In genomic region chr7:130553398-130554029, GRCh38 we compare ENCODE assay signal across 30 cellular contexts.
"Had no signal": no experiment of that assay in that cellular context is flagged by ENCODE, and none has a peak within 500 bp of the region (broad histone marks: within the 10 kb centered on the region; RNA-seq: fewer than 3 reads in every experiment).

No MANE protein-coding gene starts in this region.

- H3K4me3 Mint-ChIP-seq: activated B cell treated with CpG ODN at 0.5 μM for 24 hours; activated CD4-positive, alpha-beta T cell treated with anti-CD3 and anti-CD28 coated beads, Interleukin-2, amount 10 ng/mL, durations not matched to agents 7 days and 5 days; activated CD8-positive, alpha-beta T cell treated with anti-CD3 and anti-CD28 coated beads, Interleukin-2, amount 10 ng/mL, durations not matched to agents 7 days and 5 days; activated naive CD4-positive, alpha-beta T cell treated with anti-CD3 and anti-CD28 coated beads for 36 hours; activated T-cell treated with anti-CD3 and anti-CD28 coated beads, Interleukin-2, amount 50 U/mL, for 4 hours; activated T-helper 1 cell treated with anti-CD3 and anti-CD28 coated beads, Interleukin-12 subunit alpha, Interleukin-12 subunit beta, Interleukin-2, Interleukin-4 antibody, amounts not matched to agents 30 ng/mL and 10 ng/mL and 1 ng/mL, durations not matched to agents 14 hours and 24 hours and 36 hours; brain had no signal

- H3K27ac Mint-ChIP-seq: activated B cell treated with CpG ODN at 0.5 μM for 24 hours; activated CD4-positive, alpha-beta T cell treated with anti-CD3 and anti-CD28 coated beads, Interleukin-2, amount 10 ng/mL, durations not matched to agents 7 days and 5 days; activated CD8-positive, alpha-beta T cell treated with anti-CD3 and anti-CD28 coated beads, Interleukin-2, amount 10 ng/mL, durations not matched to agents 7 days and 5 days; activated naive CD4-positive, alpha-beta T cell treated with anti-CD3 and anti-CD28 coated beads for 36 hours; activated naive CD4-positive, alpha-beta T cell treated with anti-CD3 and anti-CD28 coated beads, Interleukin-2, amount 50 U/mL, for 72 hours; activated T-helper 1 cell treated with anti-CD3 and anti-CD28 coated beads, Interleukin-12 subunit alpha, Interleukin-12 subunit beta, Interleukin-2, Interleukin-4 antibody, amounts not matched to agents 30 ng/mL and 10 ng/mL and 1 ng/mL, durations not matched to agents 14 hours and 24 hours and 36 hours; brain had no signal

- H3K9me3 Mint-ChIP-seq: activated B cell treated with CpG ODN at 0.5 μM for 24 hours; activated CD4-positive, alpha-beta T cell treated with anti-CD3 and anti-CD28 coated beads, Interleukin-2, amount 10 ng/mL, durations not matched to agents 7 days and 5 days; activated naive CD4-positive, alpha-beta T cell treated with anti-CD3 and anti-CD28 coated beads for 36 hours; activated naive CD4-positive, alpha-beta T cell treated with anti-CD3 and anti-CD28 coated beads, Interleukin-2, amount 50 U/mL, for 72 hours; activated T-cell treated with anti-CD3 and anti-CD28 coated beads, Interleukin-2, amount 50 U/mL, for 4 hours; activated T-helper 1 cell treated with anti-CD3 and anti-CD28 coated beads, Interleukin-12 subunit alpha, Interleukin-12 subunit beta, Interleukin-2, Interleukin-4 antibody, amounts not matched to agents 30 ng/mL and 10 ng/mL and 1 ng/mL, durations not matched to agents 14 hours and 24 hours and 36 hours had no signal

- H3K4me1 Mint-ChIP-seq: activated B cell treated with CpG ODN at 0.5 μM for 24 hours; activated CD4-positive, alpha-beta T cell treated with anti-CD3 and anti-CD28 coated beads, Interleukin-2, amount 10 ng/mL, durations not matched to agents 7 days and 5 days; brain had no signal

- H3K27me3 Mint-ChIP-seq: activated B cell treated with CpG ODN at 0.5 μM for 24 hours; activated CD4-positive, alpha-beta T cell treated with anti-CD3 and anti-CD28 coated beads, Interleukin-2, amount 10 ng/mL, durations not matched to agents 7 days and 5 days; brain had no signal

- DNase-seq: activated B cell treated with CpG ODN at 0.5 μM for 24 hours; activated CD4-positive, alpha-beta T cell treated with anti-CD3 and anti-CD28 coated beads, Interleukin-2, amount 10 ng/mL, durations not matched to agents 7 days and 5 days; activated CD4-positive, alpha-beta T cell treated with anti-CD3 and anti-CD28 coated beads, Interleukin-2, amount 50 U/mL, for 48 hours; activated CD8-positive, alpha-beta memory T cell treated with anti-CD3 and anti-CD28 coated beads, Interleukin-2, amount 50 U/mL, for 4 hours; activated CD8-positive, alpha-beta T cell treated with anti-CD3 and anti-CD28 coated beads, Interleukin-2, amount 10 ng/mL, durations not matched to agents 7 days and 5 days; activated gamma-delta T cell treated with Interleukin-2 at 50 U/mL for 16 hours; activated naive CD4-positive, alpha-beta T cell treated with anti-CD3 and anti-CD28 coated beads for 36 hours; activated T-cell treated with anti-CD3 and anti-CD28 coated beads for 4 hours; activated T-cell treated with anti-CD3 and anti-CD28 coated beads, Interleukin-2, amount 50 U/mL, for 4 hours; adrenal gland; anterior cingulate cortex; caudate nucleus; cerebellar nuclear complex; MM.1S; MV-4-11; NCI-H1092; NCI-H146; NCI-H187; NCI-H2029 treated with DMSO at 0.1 percent for 48 hours; NCI-H2107; NCI-H2171; NCI-H524; SHP77; SJCRH30; T-helper 1 cell; T-helper 2 cell; T-helper 9 cell had no signal

- H3K36me3 Mint-ChIP-seq: activated naive CD4-positive, alpha-beta T cell treated with anti-CD3 and anti-CD28 coated beads, Interleukin-2, amount 50 U/mL, for 72 hours had no signal
